ENCODE assay signal across 10 cellular contexts in genomic region chrX:41457618-41458192, GRCh38. TPM values are rescaled to one million over a fixed set of nuclear protein-coding genes. Genes with fewer than 3 reads are reported as not detected.
A peak's percentile ranks its signal among the peaks of the same experiment; 100 is the strongest.
DNase-seq lines count a peak whose midpoint lies in the region; ATAC-seq and TF ChIP-seq lines count a peak whose summit lies in the region.
"Had no signal": no experiment of that assay in that cellular context is flagged by ENCODE, and none has a peak within 500 bp of the region (broad histone marks: within the 10 kb centered on the region; RNA-seq: fewer than 3 reads in every experiment).

No MANE protein-coding gene starts in this region.

- peak overlapping the region; percentile 4 for H3K27ac Mint-ChIP-seq in activated naive CD4-positive, alpha-beta T cell treated with anti-CD3 and anti-CD28 coated beads, Interleukin-2, amount 10 ng/mL, durations not matched to agents 7 days and 5 days
- H3K27ac Mint-ChIP-seq in activated CD8-positive, alpha-beta T cell treated with anti-CD3 and anti-CD28 coated beads for 36 hours = no peak overlapping the region

- H3K4me1 Mint-ChIP-seq in activated naive CD4-positive, alpha-beta T cell treated with anti-CD3 and anti-CD28 coated beads, Interleukin-2, amount 10 ng/mL, durations not matched to agents 7 days and 5 days = peaks cover 14% of the 10 kb centered on the region
- peaks cover 5% of the 10 kb centered on the region for H3K4me1 Mint-ChIP-seq in activated CD8-positive, alpha-beta T cell treated with anti-CD3 and anti-CD28 coated beads for 36 hours (ENCODE audit: low read depth)

- CTCF ChIA-PET in activated naive CD4-positive, alpha-beta T cell treated with anti-CD3 and anti-CD28 coated beads, Interleukin-2, amount 10 ng/mL, durations not matched to agents 7 days and 5 days (lab: Charles Lee) = interaction anchor here (1.0 to 2.8 kb wide), 4 partner anchors 13 to 277 kb away, joined by 3 to 7 read pairs (median 5); no protein-coding TSS in a partner anchor
- CTCF ChIA-PET in activated CD8-positive, alpha-beta T cell treated with anti-CD3 and anti-CD28 coated beads for 36 hours (lab: Charles Lee) = no interaction called here

- intact Hi-C loops in activated CD8-positive, alpha-beta T cell treated with anti-CD3 and anti-CD28 coated beads for 36 hours (cut with micrococcal nuclease) = no loop called here
- intact Hi-C loops in sciatic nerve (cut with DNase I) = no loop called here

- ATAC-seq in HG02798 (IDR thresholded peaks at IDR 0.05; ENCODE audit: poor library complexity, unreplicated experiment) (peak; percentile 77), sciatic nerve (no peak), HG03045 (IDR thresholded peaks at IDR 0.05; ENCODE audit: unreplicated experiment) (no peak), HG02981 (IDR thresholded peaks at IDR 0.05; ENCODE audit: unreplicated experiment) (no peak)
- ATAC-seq in activated CD8-positive, alpha-beta T cell treated with anti-CD3 and anti-CD28 coated beads for 36 hours = peak; percentile 65
- ATAC-seq: left colon had no signal

- peak; percentile 39 for TF ChIP-seq CTCF in activated CD8-positive, alpha-beta T cell treated with anti-CD3 and anti-CD28 coated beads for 36 hours (IDR thresholded peaks at IDR 0.05)

- no peak overlapping the region for H3K4me3 Mint-ChIP-seq in activated naive CD4-positive, alpha-beta T cell treated with anti-CD3 and anti-CD28 coated beads, Interleukin-2, amount 10 ng/mL, durations not matched to agents 7 days and 5 days
- H3K4me3 Mint-ChIP-seq in activated CD8-positive, alpha-beta T cell treated with anti-CD3 and anti-CD28 coated beads for 36 hours = no peak overlapping the region

- peak; percentile 35 for DNase-seq in activated naive CD4-positive, alpha-beta T cell treated with anti-CD3 and anti-CD28 coated beads, Interleukin-2, amount 10 ng/mL, durations not matched to agents 7 days and 5 days
- no peak for DNase-seq in activated naive CD4-positive, alpha-beta T cell (lab: John Stamatoyannopoulos, UW)
- DNase-seq in activated CD8-positive, alpha-beta T cell treated with anti-CD3 and anti-CD28 coated beads for 36 hours = peak; percentile 36
- DNase-seq in sciatic nerve (ENCODE audit: low spot score) (peak; percentile 46), NCI-H2196 (lab: John Stamatoyannopoulos, UW; ENCODE audit: unreplicated experiment) (no peak)
- DNase-seq: left colon had no signal

- POLR2A ChIA-PET in activated CD8-positive, alpha-beta T cell treated with anti-CD3 and anti-CD28 coated beads for 36 hours (lab: Charles Lee) = interaction anchor here (0.8 kb wide), 1 partner anchor 111 kb away, joined by 4 read pairs; no protein-coding TSS in a partner anchor

- H3K9me3 Mint-ChIP-seq in activated naive CD4-positive, alpha-beta T cell treated with anti-CD3 and anti-CD28 coated beads, Interleukin-2, amount 10 ng/mL, durations not matched to agents 7 days and 5 days = no peaks in the 10 kb centered on the region
- no peaks in the 10 kb centered on the region for H3K9me3 Mint-ChIP-seq in activated CD8-positive, alpha-beta T cell treated with anti-CD3 and anti-CD28 coated beads for 36 hours

- H3K27me3 Mint-ChIP-seq in activated naive CD4-positive, alpha-beta T cell treated with anti-CD3 and anti-CD28 coated beads, Interleukin-2, amount 10 ng/mL, durations not matched to agents 7 days and 5 days = no peaks in the 10 kb centered on the region
- no peaks in the 10 kb centered on the region for H3K27me3 Mint-ChIP-seq in activated CD8-positive, alpha-beta T cell treated with anti-CD3 and anti-CD28 coated beads for 36 hours

- H3K36me3 Mint-ChIP-seq in activated naive CD4-positive, alpha-beta T cell treated with anti-CD3 and anti-CD28 coated beads, Interleukin-2, amount 10 ng/mL, durations not matched to agents 7 days and 5 days = no peaks in the 10 kb centered on the region
- H3K36me3 Mint-ChIP-seq in activated CD8-positive, alpha-beta T cell treated with anti-CD3 and anti-CD28 coated beads for 36 hours (ENCODE audit: low read depth) = no peaks in the 10 kb centered on the region

RNA-seq across cellular contexts. Expression of gene NYX, which starts 10.6 kb away (rescaled TPM):
- not detected for total RNA-seq in activated CD8-positive, alpha-beta T cell treated with anti-CD3 and anti-CD28 coated beads for 36 hours
- not detected for total RNA-seq in sciatic nerve
- total RNA-seq: left colon, thoracic aorta had no signal

Comparison
In these comparisons a context has a peak if more than half of its experiments do, and no peak if none do; other contexts are left out.
1. DNase-seq: peak in activated naive CD4-positive, alpha-beta T cell treated with anti-CD3 and anti-CD28 coated beads, Interleukin-2, amount 10 ng/mL, durations not matched to agents 7 days and 5 days (single experiment), activated CD8-positive, alpha-beta T cell treated with anti-CD3 and anti-CD28 coated beads for 36 hours (single experiment) and sciatic nerve (single experiment); none in activated naive CD4-positive, alpha-beta T cell (0 of 4) and NCI-H2196 (single experiment).
2. ATAC-seq: peak in HG02798 (single experiment) and activated CD8-positive, alpha-beta T cell treated with anti-CD3 and anti-CD28 coated beads for 36 hours (single experiment); none in sciatic nerve (single experiment), HG03045 (single experiment) and HG02981 (single experiment).